In genomic region chr2:237672731-237673129, GRCh38 we compare ENCODE assay signal across 10 cellular contexts. TPM values are rescaled to one million over a fixed set of nuclear protein-coding genes. Genes with fewer than 3 reads are reported as not detected.
DNase-seq lines count a peak whose midpoint lies in the region; ATAC-seq, FAIRE-seq and TF ChIP-seq lines count a peak whose summit lies in the region.
"Had no signal": no experiment of that assay in that cellular context is flagged by ENCODE, and none has a peak within 500 bp of the region (broad histone marks: within the 10 kb centered on the region; RNA-seq: fewer than 3 reads in every experiment).

No MANE protein-coding gene starts in this region.

- no peaks in the 10 kb centered on the region for H4K20me1 ChIP-seq in HepG2 (ENCODE audit: insufficient read depth, low read length)

- no TSS peak for BruUV-seq in HepG2 (replicated peaks; lab: Mats Ljungman, UMichigan)

- no peak overlapping the region for H3K4me2 ChIP-seq in HepG2 (ENCODE audit: low read depth, low read length)

- no peak for TF ChIP-seq POLR2A in HepG2 (IDR thresholded peaks at IDR 0.05; ENCODE audit: insufficient read depth in 1 of 2, low read depth in 2 of 2, low read length in 2 of 2)
- TF ChIP-seq POLR2A in right lobe of liver (IDR thresholded peaks at IDR 0.05), result no peak

- no peaks in the 10 kb centered on the region for H3K79me2 ChIP-seq in HepG2 (ENCODE audit: insufficient read depth, low read length)

- intact Hi-C loops in HepG2 (cut with micrococcal nuclease; ENCODE audit: unreplicated experiment), result loop anchor here (1.0 to 2.0 kb wide), 2 partner anchors 68 to 73 kb away; no protein-coding TSS in a partner anchor
- intact Hi-C loops in right lobe of liver (cut with DNase I), result no loop called here
- intact Hi-C loops in posterior vena cava (cut with DNase I), result no loop called here

- H3K4me3 ChIP-seq in HepG2 (replicated peaks in 1 of 3; ENCODE audit: insufficient read depth in 1 of 3, low read depth in 2 of 3, low read length in 3 of 3) (no peak overlapping the region), right lobe of liver (no peak overlapping the region)

- no peak for TF ChIP-seq RAD21 in HepG2 (CRISPR knock-in tag; IDR thresholded peaks at IDR 0.05)

- 67% methylated on average over 8 of the region's 8 CpGs for WGBS in HepG2 (ENCODE audit: low lambda C conversion rate)
- WGBS in right lobe of liver (ENCODE audit: insufficient coverage, low coverage, low lambda C conversion rate, missing lambda C conversion rate), result 52% methylated on average over 8 of the region's 8 CpGs

- CTCF ChIA-PET in HepG2 (lab: Yijun Ruan, JAX; ENCODE audit: low intra/inter-chr PET ratio, low total read pairs), result interaction anchor here (1.0 to 5.5 kb wide), 4 partner anchors 13 to 102 kb away, joined by 4 to 107 read pairs (median 14); no protein-coding TSS in a partner anchor

- peaks cover 57 to 90% (median 76%) of the 10 kb centered on the region in 3 donors for H3K4me1 Mint-ChIP-seq in naive B cell

- no peak for TF ChIP-seq EP300 in HepG2 (IDR thresholded peaks at IDR 0.05; ENCODE audit: low read depth in 2 of 2, low read length in 2 of 2)
- TF ChIP-seq EP300 in HepG2 (CRISPR knock-in tag; IDR thresholded peaks at IDR 0.05; ENCODE audit: borderline replicate concordance), result no peak

- no peak for FAIRE-seq in HepG2 (lab: Jason Lieb, UNC)

- no peak overlapping the region for H3K9ac ChIP-seq in HepG2 (ENCODE audit: insufficient read depth, low read depth, low read length)

- H3K27me3 ChIP-seq in HepG2 (ENCODE audit: control insufficient read depth in 1 of 2, insufficient read depth in 2 of 2, low read length in 2 of 2), result no peaks in the 10 kb centered on the region
- H3K27me3 ChIP-seq in right lobe of liver, result no peaks in the 10 kb centered on the region
- H3K27me3 ChIP-seq: heart left ventricle had no signal

- H3K27ac ChIP-seq in HepG2 (ENCODE audit: extremely low read length, insufficient read depth, low read length), result no peak overlapping the region
- H3K27ac ChIP-seq in right lobe of liver, result peak overlapping the region in 1 of 3 donors; percentile 15

- peaks cover 0 to 9% (median 6%) of the 10 kb centered on the region in 3 donors for H3K27me3 Mint-ChIP-seq in naive B cell

- H3K4me3 Mint-ChIP-seq in naive B cell, result peak overlapping the region in 7 of 8 donors; percentile 80 to 98 (median 92)

- in situ Hi-C loops in HepG2 (cut with HindIII; ENCODE audit: extremely low pct_ligation_motif_present, low pct_unique_long_range_greater_than_20kb), result loop anchor here (5.0 kb wide), 2 partner anchors 70 to 90 kb away; no protein-coding TSS in a partner anchor

- peak overlapping the region in 1 of 2 donors; percentile 91 for H3K27ac Mint-ChIP-seq in activated naive CD4-positive, alpha-beta T cell treated with anti-CD3 and anti-CD28 coated beads, Interleukin-2, amount 50 U/mL, for 72 hours
- H3K27ac Mint-ChIP-seq in naive B cell, result peak overlapping the region; percentile 100

- H3K36me3 Mint-ChIP-seq in activated naive CD4-positive, alpha-beta T cell treated with anti-CD3 and anti-CD28 coated beads, Interleukin-2, amount 50 U/mL, for 72 hours, result no peaks in the 10 kb centered on the region
- H3K36me3 Mint-ChIP-seq in naive B cell, result no peaks in the 10 kb centered on the region

- H3K9me3 ChIP-seq in HepG2 (ENCODE audit: low read length) (no peaks in the 10 kb centered on the region), right lobe of liver (no peaks in the 10 kb centered on the region)
- H3K9me3 ChIP-seq: heart left ventricle had no signal

- POLR2A ChIA-PET in HepG2 (lab: Yijun Ruan, JAX), result interaction anchor here (0.9 kb wide), 1 partner anchor 13 kb away, joined by 3 read pairs; no protein-coding TSS in a partner anchor

- DNase-seq in HepG2 (ENCODE audit: low spot score) (no peak), right lobe of liver (no peak), naive B cell (no peak), posterior vena cava (ENCODE audit: low spot score) (no peak), HUDEP-2 (lab: John Stamatoyannopoulos, UW; ENCODE audit: unreplicated experiment in 76 of 76) (no peak), SKM-1 treated with dmso at 0.1 percent for 144 hours (lab: John Stamatoyannopoulos, UW; ENCODE audit: unreplicated experiment) (no peak), activated gamma-delta T cell treated with Interleukin-2 at 50 U/mL for 16 hours (no peak)
- DNase-seq in activated naive CD4-positive, alpha-beta T cell treated with anti-CD3 and anti-CD28 coated beads, Interleukin-2, amount 50 U/mL, for 72 hours (ENCODE audit: low spot score in 2 of 2), result no peak
- DNase-seq: NCI-H1417 treated with DMSO at 0.1 percent for 48 hours had no signal

- no peak overlapping the region for H2AFZ ChIP-seq in HepG2 (ENCODE audit: low read length)

- no peaks in the 10 kb centered on the region for H3K36me3 ChIP-seq in HepG2 (replicated peaks in 1 of 2; ENCODE audit: control insufficient read depth in 1 of 2, insufficient read depth in 2 of 2, low read length in 2 of 2)
- no peaks in the 10 kb centered on the region for H3K36me3 ChIP-seq in right lobe of liver
- H3K36me3 ChIP-seq: heart left ventricle had no signal

- ATAC-seq in HepG2 (no peak), right lobe of liver (no peak), naive B cell (ENCODE audit: low read depth in 2 of 2) (no peak)
- ATAC-seq in activated naive CD4-positive, alpha-beta T cell treated with anti-CD3 and anti-CD28 coated beads, Interleukin-2, amount 50 U/mL, for 72 hours, result peak; percentile 31 to 56

- H3K4me1 ChIP-seq in HepG2 (ENCODE audit: insufficient read depth, low read length), result peaks cover 74% of the 10 kb centered on the region
- peaks cover 0 to 52% (median 25%) of the 10 kb centered on the region in 4 donors for H3K4me1 ChIP-seq in right lobe of liver

- no peak for TF ChIP-seq CTCF in HepG2 (CRISPR knock-in tag; IDR thresholded peaks at IDR 0.05)
- TF ChIP-seq CTCF in right lobe of liver (IDR thresholded peaks at IDR 0.05), result no peak

- no peaks in the 10 kb centered on the region for H3K9me3 Mint-ChIP-seq in activated naive CD4-positive, alpha-beta T cell treated with anti-CD3 and anti-CD28 coated beads, Interleukin-2, amount 50 U/mL, for 72 hours
- no peaks in the 10 kb centered on the region for H3K9me3 Mint-ChIP-seq in naive B cell

TF ChIP-seq in HepG2, 621 proteins besides CTCF, POLR2A, EP300 and RAD21 (continues in another document):
- TF ChIP-seq ZNF33B (CRISPR knock-in tag; IDR thresholded peaks at IDR 0.05) (no peak), ONECUT2 (CRISPR knock-in tag; IDR thresholded peaks at IDR 0.05) (no peak), CC2D1A (CRISPR knock-in tag; IDR thresholded peaks at IDR 0.05) (peak; percentile 45; the same call in 1 of the 2 replicates), SSRP1 (CRISPR knock-in tag; IDR thresholded peaks at IDR 0.05) (0 out of 2 replicates have a peak, but pooled peaks have one; percentile 39), SMAD3 (CRISPR knock-in tag; IDR thresholded peaks at IDR 0.05) (no peak)
- TF ChIP-seq, protein P1, sequence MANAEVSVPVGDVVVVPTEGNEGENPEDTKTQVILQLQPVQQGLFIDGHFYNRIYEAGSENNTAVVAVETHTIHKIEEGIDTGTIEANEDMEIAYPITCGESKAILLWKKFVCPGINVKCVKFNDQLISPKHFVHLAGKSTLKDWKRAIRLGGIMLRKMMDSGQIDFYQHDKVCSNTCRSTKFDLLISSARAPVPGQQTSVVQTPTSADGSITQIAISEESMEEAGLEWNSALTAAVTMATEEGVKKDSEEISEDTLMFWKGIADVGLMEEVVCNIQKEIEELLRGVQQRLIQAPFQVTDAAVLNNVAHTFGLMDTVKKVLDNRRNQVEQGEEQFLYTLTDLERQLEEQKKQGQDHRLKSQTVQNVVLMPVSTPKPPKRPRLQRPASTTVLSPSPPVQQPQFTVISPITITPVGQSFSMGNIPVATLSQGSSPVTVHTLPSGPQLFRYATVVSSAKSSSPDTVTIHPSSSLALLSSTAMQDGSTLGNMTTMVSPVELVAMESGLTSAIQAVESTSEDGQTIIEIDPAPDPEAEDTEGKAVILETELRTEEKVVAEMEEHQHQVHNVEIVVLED (CRISPR knock-in tag; IDR thresholded peaks at IDR 0.05; ENCODE audit: borderline replicate concordance), result 0 out of 2 replicates have a peak, but pooled peaks have one; percentile 19
- TF ChIP-seq, protein P2, sequence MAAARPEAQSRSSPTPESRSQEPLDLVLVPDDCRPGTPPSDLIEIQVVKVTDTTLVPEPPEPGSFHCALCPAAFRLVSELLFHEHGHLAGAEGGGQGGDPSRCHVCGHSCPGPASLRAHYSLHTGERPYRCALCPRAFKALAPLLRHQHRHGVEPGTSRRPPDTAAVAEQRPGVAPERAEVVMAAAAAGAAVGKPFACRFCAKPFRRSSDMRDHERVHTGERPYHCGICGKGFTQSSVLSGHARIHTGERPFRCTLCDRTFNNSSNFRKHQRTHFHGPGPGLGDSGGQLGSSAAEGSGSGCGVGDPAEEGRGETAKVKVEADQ (CRISPR knock-in tag; IDR thresholded peaks at IDR 0.05; ENCODE audit: borderline replicate concordance), result no peak

RNA-seq across cellular contexts. Expression of gene LRRFIP1, which starts 45.3 kb away (rescaled TPM):
- total RNA-seq in HepG2 (2016; rRNA removed; fragmentation: Illumina TruSeq; extraction: Trizol) (15.9 and 22.0 TPM in 2 replicates), right lobe of liver (10 to 100 TPM; 29.4 to 56.3 (median 49.7) TPM), posterior vena cava (100 to 1,000 TPM; 180 to 357 TPM)
- 11.0 and 11.2 TPM in 2 replicates for total RNA-seq in HepG2 (2016; cell fraction: cytosol; rRNA removed; fragmentation: Illumina TruSeq; extraction: Trizol; ENCODE audit: low read depth)
- total RNA-seq in HepG2 (2016; cell fraction: insoluble cytoplasmic fraction; rRNA removed; fragmentation: Illumina TruSeq; extraction: Trizol), result 15.6 and 24.6 TPM in 2 replicates
- total RNA-seq in HepG2 (2016; cell fraction: membrane; rRNA removed; fragmentation: Illumina TruSeq; extraction: Trizol), result 18.1 and 18.4 TPM in 2 replicates
- 31.0 and 33.7 TPM in 2 replicates for total RNA-seq in HepG2 (2016; cell fraction: nucleus; rRNA removed; fragmentation: Illumina TruSeq; extraction: Trizol)
- polyA plus RNA-seq in HepG2 (2011; rRNA removed) (31.2 and 40.5 TPM in 2 replicates), naive B cell (ENCODE audit: low read depth in 6 of 6) (10 to 100 TPM; 45.8 to 88.7 (median 68.2) TPM)
- polyA plus RNA-seq in HepG2 (2011; cell fraction: cytosol; rRNA removed), result 19.8 and 25.0 TPM in 2 replicates
- polyA plus RNA-seq in HepG2 (2011; cell fraction: nucleus; rRNA removed), result 43.1 TPM in 2 replicates
- 48.6 and 68.2 TPM in 2 replicates for polyA plus RNA-seq in HepG2 (2012)
- polyA plus RNA-seq in HepG2 (2016; cell fraction: cytosol; fragmentation: Illumina TruSeq; extraction: Trizol; ENCODE audit: low read depth), result 5.6 and 6.5 TPM in 2 replicates
- polyA plus RNA-seq in HepG2 (2016; cell fraction: insoluble cytoplasmic fraction; fragmentation: Illumina TruSeq; extraction: Trizol; ENCODE audit: low read depth), result 43.3 and 43.5 TPM in 2 replicates
- 10.6 and 13.6 TPM in 2 replicates for polyA plus RNA-seq in HepG2 (2016; cell fraction: membrane; fragmentation: Illumina TruSeq; extraction: Trizol; ENCODE audit: low read depth)
- 55.6 and 61.1 TPM in 2 replicates for polyA plus RNA-seq in HepG2 (2016; cell fraction: nucleus; fragmentation: Illumina TruSeq; extraction: Trizol; ENCODE audit: insufficient read depth, low read depth)
- polyA minus RNA-seq in HepG2 (2011; rRNA and poly(A)+ RNA removed; ENCODE audit: low replicate concordance), result 26.4 and 35.1 TPM in 2 replicates
- 26.2 and 26.7 TPM in 2 replicates for polyA minus RNA-seq in HepG2 (2011; cell fraction: cytosol; rRNA and poly(A)+ RNA removed)
- polyA minus RNA-seq in HepG2 (2011; cell fraction: nucleus; rRNA and poly(A)+ RNA removed), result 97.5 and 100 TPM in 2 replicates
- 100 to 1,000 TPM; 190 to 193 TPM for total RNA-seq in activated naive CD4-positive, alpha-beta T cell treated with anti-CD3 and anti-CD28 coated beads, Interleukin-2, amount 50 U/mL, for 72 hours

Comparison
In these comparisons a context has a peak if more than half of its experiments do, and no peak if none do; other contexts are left out.
1. ATAC-seq: peak in activated naive CD4-positive, alpha-beta T cell treated with anti-CD3 and anti-CD28 coated beads, Interleukin-2, amount 50 U/mL, for 72 hours (2 of 2); none in HepG2 (single experiment), right lobe of liver (0 of 4) and naive B cell (0 of 2).